Comparison of ENCODE assay signal across 19 cellular contexts in the genomic region with DNA sequence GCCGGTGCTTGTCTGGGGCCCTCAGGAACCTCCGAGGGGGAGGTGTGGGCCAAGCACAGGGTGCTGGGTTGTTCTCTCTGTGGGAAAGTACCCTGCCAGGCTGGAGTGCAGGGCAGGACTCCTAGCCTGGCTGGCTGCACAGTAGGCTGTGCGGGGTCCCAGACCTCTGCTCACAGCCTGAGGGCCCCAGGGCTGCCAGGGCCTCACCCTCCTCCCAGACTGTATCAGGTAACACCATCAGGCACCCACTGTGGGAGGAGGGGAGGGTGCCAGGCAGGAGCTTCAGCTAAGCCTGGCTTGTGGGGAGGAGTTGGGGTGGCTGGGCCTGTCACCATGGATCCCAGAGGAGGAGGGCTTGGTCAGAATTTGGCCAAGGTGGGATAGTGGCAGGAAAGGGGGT.
DNase-seq lines count a peak whose midpoint lies in the region; FAIRE-seq and TF ChIP-seq lines count a peak whose summit lies in the region.
"Had no signal": no experiment of that assay in that cellular context is flagged by ENCODE, and none has a peak within 500 bp of the region (broad histone marks: within the 10 kb centered on the region; RNA-seq: fewer than 3 reads in every experiment).

No MANE protein-coding gene starts in this region.

- H3K27me3 ChIP-seq in BE2C (peaks cover 3% of the 10 kb centered on the region; the same call in 1 of the 2 replicates), colonic mucosa (peaks cover 7% of the 10 kb centered on the region), spleen (replicated peaks in 1 of 7) (peaks cover 0 to 25% (median 5%) of the 10 kb centered on the region in 7 donors)

- H3K4me3 ChIP-seq in BE2C (ENCODE audit: low read depth, low read length), result no peak overlapping the region
- no peak overlapping the region for H3K4me3 ChIP-seq in colonic mucosa
- no peak overlapping the region for H3K4me3 ChIP-seq in spleen

- H3K27ac ChIP-seq in colonic mucosa (peak overlapping the region; percentile 40), spleen (no peak overlapping the region)
- H3K27ac ChIP-seq: C4-2B, KMS-11 had no signal

- TF ChIP-seq CTCF in BE2C (IDR thresholded peaks at IDR 0.05; ENCODE audit: low read depth, low read length) (no peak), colonic mucosa (IDR thresholded peaks at IDR 0.05) (no peak), spleen (IDR thresholded peaks at IDR 0.05 in 8 of 11, conservative IDR thresholded peaks at IDR 0.05 in 3 of 11) (no peak)

- H3K9ac ChIP-seq in colonic mucosa (ENCODE audit: low read depth in 2 of 2, low read length in 2 of 2), result peak overlapping the region in 1 of 2 donors; percentile 44
- H3K9ac ChIP-seq: KMS-11 had no signal

- DNase-seq in BE2C (peak; percentile 12), COR-L47 (lab: John Stamatoyannopoulos, UW) (peak; percentile 15), colonic mucosa (no peak), spleen (peak; percentile 48), HuH-7 (ENCODE audit: low spot score) (no peak), RCC 7860 (ENCODE audit: low spot score) (no peak), T1000 (lab: John Stamatoyannopoulos, UW) (no peak)
- DNase-seq: DMS 273 treated with DMSO at 0.1 percent for 48 hours, DND-41, H7, NCI-H1417, NCI-H1930, NCI-H2227 treated with DMSO at 0.1 percent for 48 hours, NCI-H510A treated with DMSO at 0.1 percent for 48 hours, NCI-H82, SHP77 treated with DMSO at 0.1 percent for 48 hours had no signal

- H3K36me3 ChIP-seq in BE2C, result no peaks in the 10 kb centered on the region
- H3K36me3 ChIP-seq in colonic mucosa, result no peaks in the 10 kb centered on the region
- no peaks in the 10 kb centered on the region for H3K36me3 ChIP-seq in spleen

- WGBS in spleen, 5 donors, result 73 to 94% (median 91%) methylated on average over 2 to 3 of the region's 3 CpGs

- intact Hi-C loops in colonic mucosa (cut with DNase I) (no loop called here), spleen (cut with DNase I; ENCODE audit: low total_unique reads) (no loop called here)

- no peak for TF ChIP-seq POLR2A in spleen (IDR thresholded peaks at IDR 0.05)

- H3K9me3 ChIP-seq in BE2C, result no peaks in the 10 kb centered on the region
- H3K9me3 ChIP-seq in colonic mucosa, result no peaks in the 10 kb centered on the region
- no peaks in the 10 kb centered on the region for H3K9me3 ChIP-seq in spleen

- H3K4me1 ChIP-seq in BE2C (no peaks in the 10 kb centered on the region; the same call in 1 of the 2 replicates), colonic mucosa (peaks cover 20% of the 10 kb centered on the region), spleen (peaks cover 2 to 57% (median 24%) of the 10 kb centered on the region in 6 donors)

- no peak for FAIRE-seq in RCC 7860 (lab: Jason Lieb, UNC)
- FAIRE-seq: HepG2 had no signal

Comparison
In these comparisons a context has a peak if more than half of its experiments do, and no peak if none do; other contexts are left out.
1. DNase-seq: peak in BE2C (single experiment), COR-L47 (single experiment) and spleen (single experiment); none in colonic mucosa (single experiment), HuH-7 (single experiment), RCC 7860 (single experiment) and T1000 (single experiment).